ENCODE assay signal across 8 cellular contexts in the genomic region with DNA sequence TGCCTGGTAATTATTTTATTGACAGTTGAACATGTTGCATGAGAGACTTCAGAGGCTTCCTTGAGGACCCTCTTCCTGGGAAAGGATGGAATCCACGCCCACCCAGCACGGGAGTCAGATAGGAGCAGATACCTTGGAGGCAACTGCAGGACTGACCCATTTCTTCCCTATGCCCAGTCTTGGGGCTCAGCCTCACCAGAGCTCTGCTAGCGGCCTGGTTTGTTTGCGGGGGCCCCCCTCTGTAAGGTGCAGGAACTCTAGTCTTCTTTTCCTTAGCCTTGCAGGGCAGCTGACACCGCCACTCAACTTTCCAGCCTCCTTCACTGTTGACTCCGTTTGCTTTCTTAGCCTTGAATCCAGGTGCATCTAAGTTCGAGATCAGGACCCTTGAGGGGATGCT.
"Had no signal": no experiment of that assay in that cellular context is flagged by ENCODE, and none has a peak within 500 bp of the region (broad histone marks: within the 10 kb centered on the region; RNA-seq: fewer than 3 reads in every experiment).

No MANE protein-coding gene starts in this region.

- H3K9me3 ChIP-seq: HAP-1 had no signal

- H3K4me1 ChIP-seq: HAP-1 had no signal

- DNase-seq: GM23248, H7, HFFc6 had no signal

- H3K4me3 Mint-ChIP-seq: HFFc6, IgD-negative memory B cell had no signal

- H3K27ac ChIP-seq: GM23248, HL-60 had no signal

- H3K4me3 ChIP-seq: GM23248, HAP-1 had no signal

- H3K4me1 Mint-ChIP-seq: IgD-negative memory B cell had no signal

- H3K27ac Mint-ChIP-seq: HFFc6, IgD-negative memory B cell had no signal

- H3K27me3 Mint-ChIP-seq: IgD-negative memory B cell had no signal

- H2AFZ ChIP-seq: GM23248 had no signal

- FAIRE-seq: H1, HepG2 had no signal

- H3K36me3 ChIP-seq: HAP-1 had no signal

- H3K9me3 Mint-ChIP-seq: IgD-negative memory B cell had no signal
